9 cellular contexts compared by ENCODE assay signal in the genomic region with DNA sequence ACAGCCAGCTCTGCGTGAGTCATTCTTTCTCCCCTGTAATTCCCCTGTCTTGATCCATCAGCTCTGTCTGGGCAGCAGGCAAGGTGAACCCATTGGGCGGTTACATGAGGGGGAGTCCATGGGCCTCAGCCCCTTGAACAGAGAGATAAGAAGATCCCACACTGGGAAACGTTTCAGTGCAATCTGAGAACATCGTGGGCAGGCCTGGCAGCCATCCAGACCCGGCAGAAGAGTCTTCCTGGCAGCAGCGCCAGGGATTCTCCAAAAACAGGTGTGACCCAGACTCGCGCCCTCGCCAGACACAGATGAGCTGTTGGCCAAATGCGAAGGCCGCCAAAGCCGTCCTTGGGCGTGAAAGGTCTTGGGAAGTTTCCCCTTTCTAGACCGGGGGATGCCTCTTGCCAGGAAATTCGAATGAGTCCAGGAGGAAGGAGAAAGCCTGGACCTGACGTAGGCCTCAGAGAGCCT. TPM values are rescaled to one million over a fixed set of nuclear protein-coding genes. Genes with fewer than 3 reads are reported as not detected.
DNase-seq lines count a peak whose midpoint lies in the region; ATAC-seq and TF ChIP-seq lines count a peak whose summit lies in the region.
"Had no signal": no experiment of that assay in that cellular context is flagged by ENCODE, and none has a peak within 500 bp of the region (broad histone marks: within the 10 kb centered on the region; RNA-seq: fewer than 3 reads in every experiment).

No MANE protein-coding gene starts in this region.

- H3K4me3 ChIP-seq in HEK293 (ENCODE audit: low read depth, low read length) = no peak overlapping the region
- peak overlapping the region in 1 of 2 donors; percentile 3 for H3K4me3 ChIP-seq in duodenal mucosa (ENCODE audit: low read depth in 1 of 2, low read length in 2 of 2)

- H3K27ac ChIP-seq in HEK293 (ENCODE audit: extremely low read depth, low read depth, low read length) (peak overlapping the region; percentile 76), duodenal mucosa (ENCODE audit: low read depth, low read length) (no peak overlapping the region)

- H3K36me3 ChIP-seq in HEK293 (ENCODE audit: control insufficient read depth in 2 of 2, insufficient read depth in 1 of 2, low read length in 2 of 2) (no peaks in the 10 kb centered on the region), duodenal mucosa (ENCODE audit: control insufficient read depth in 1 of 2, insufficient read depth in 2 of 2, low read length in 2 of 2) (no peaks in the 10 kb centered on the region)

- no peaks in the 10 kb centered on the region for H3K27me3 ChIP-seq in duodenal mucosa (ENCODE audit: control insufficient read depth in 1 of 2, insufficient read depth in 2 of 2, low read length in 2 of 2)

- H3K27ac Mint-ChIP-seq in endothelial cell (ENCODE audit: unreplicated experiment) = no peak overlapping the region
- H3K27ac Mint-ChIP-seq: T-helper 1 cell treated with Interleukin-12 subunit alpha and Interleukin-12 subunit beta and Interleukin-4 antibody, amounts not matched to agents 30 μg/mL and 1 μg/mL, for 36 hours had no signal

- H3K4me1 Mint-ChIP-seq in endothelial cell (ENCODE audit: unreplicated experiment) = no peaks in the 10 kb centered on the region

- CTCF ChIA-PET in HEK293 (lab: Yijun Ruan, JAX) = interaction anchor here (0.6 to 3.0 kb wide), 11 partner anchors 10 to 201 kb away, joined by 3 to 18 read pairs (median 6); no protein-coding TSS in a partner anchor

- DNase-seq in NCI-H510A (lab: John Stamatoyannopoulos, UW) (peak; percentile 57), posterior cingulate gyrus (peak in 7 of 10 donors; percentile 48 to 92 (median 66)), ureter (ENCODE audit: low spot score) (no peak), left lobe of liver (ENCODE audit: low spot score) (no peak), endothelial cell (ENCODE audit: low spot score) (no peak)
- no peak for DNase-seq in activated CD4-positive, alpha-beta T cell treated with anti-CD3 and anti-CD28 coated beads for 4 hours

- ATAC-seq in left lobe of liver = no peak

- POLR2A ChIA-PET in HEK293 (lab: Yijun Ruan, JAX) = interaction anchor here (0.6 to 2.9 kb wide), 11 partner anchors 8 to 226 kb away, joined by 3 to 10 read pairs (median 5); no protein-coding TSS in a partner anchor

- H3K9ac ChIP-seq in duodenal mucosa (ENCODE audit: low read depth in 1 of 2, low read length in 2 of 2) = peak overlapping the region; percentile 39 to 47

- no peaks in the 10 kb centered on the region for H3K9me3 Mint-ChIP-seq in endothelial cell (ENCODE audit: unreplicated experiment)
- H3K9me3 Mint-ChIP-seq: T-helper 1 cell treated with Interleukin-12 subunit alpha and Interleukin-12 subunit beta and Interleukin-4 antibody, amounts not matched to agents 30 μg/mL and 1 μg/mL, for 36 hours had no signal

- H3K4me3 Mint-ChIP-seq in endothelial cell (ENCODE audit: unreplicated experiment) = no peak overlapping the region
- H3K4me3 Mint-ChIP-seq: T-helper 1 cell treated with Interleukin-12 subunit alpha and Interleukin-12 subunit beta and Interleukin-4 antibody, amounts not matched to agents 30 μg/mL and 1 μg/mL, for 36 hours had no signal

- intact Hi-C loops in posterior cingulate gyrus (cut with DNase I) = no loop called here

- no peaks in the 10 kb centered on the region for H3K36me3 Mint-ChIP-seq in endothelial cell (ENCODE audit: low read depth, unreplicated experiment)

- H3K4me1 ChIP-seq in HEK293 (ENCODE audit: control insufficient read depth, insufficient read depth, low read length) (peaks cover 16% of the 10 kb centered on the region), duodenal mucosa (ENCODE audit: control insufficient read depth in 1 of 2, insufficient read depth in 2 of 2, low read length in 2 of 2) (peaks cover 19 to 30% of the 10 kb centered on the region in 2 donors)

- TF ChIP-seq CTCF in HEK293 (tag by site-specific recombination; IDR thresholded peaks at IDR 0.05) (no peak), endothelial cell (IDR thresholded peaks at IDR 0.05; ENCODE audit: unreplicated experiment) (no peak)

- H3K9me3 ChIP-seq in HEK293 (ENCODE audit: control insufficient read depth, insufficient read depth, low read depth, low read length) = no peaks in the 10 kb centered on the region
- H3K9me3 ChIP-seq in duodenal mucosa (ENCODE audit: control insufficient read depth in 1 of 2, low read length in 2 of 2) = no peaks in the 10 kb centered on the region

- H3K27me3 Mint-ChIP-seq in endothelial cell (ENCODE audit: unreplicated experiment) = peaks cover 11% of the 10 kb centered on the region

TF ChIP-seq in HEK293, 187 proteins besides CTCF, POLR2A, EP300 and RAD21 (continues in another document):
- TF ChIP-seq ZFHX2 (tag by site-specific recombination; conservative IDR thresholded peaks at IDR 0.05) (peak; percentile 90), KLF9 (tag by site-specific recombination; IDR thresholded peaks at IDR 0.05; ENCODE audit: low read depth) (no peak), ZNF830 (tag by site-specific recombination; IDR thresholded peaks at IDR 0.05; ENCODE audit: low read depth) (no peak), ZNF211 (tag by site-specific recombination; IDR thresholded peaks at IDR 0.05; ENCODE audit: low read depth) (no peak), ZNF214 (tag by site-specific recombination; IDR thresholded peaks at IDR 0.05; ENCODE audit: borderline replicate concordance) (no peak), TSHZ1 (tag by site-specific recombination; IDR thresholded peaks at IDR 0.05; ENCODE audit: borderline replicate concordance) (no peak), OSR2 (tag by site-specific recombination; IDR thresholded peaks at IDR 0.05) (no peak), ZNF791 (tag by site-specific recombination; IDR thresholded peaks at IDR 0.05) (no peak), ZNF501 (tag by site-specific recombination; IDR thresholded peaks at IDR 0.05) (no peak), ZSCAN16 (tag by site-specific recombination; IDR thresholded peaks at IDR 0.05) (no peak), ELK4 (IDR thresholded peaks at IDR 0.05; ENCODE audit: borderline replicate concordance, low read depth, low read length) (no peak), ZNF175 (tag by site-specific recombination; IDR thresholded peaks at IDR 0.05) (no peak), ZNF354C (tag by site-specific recombination; IDR thresholded peaks at IDR 0.05; ENCODE audit: borderline replicate concordance, low read depth) (no peak), KLF10 (tag by site-specific recombination; IDR thresholded peaks at IDR 0.05) (no peak), WT1 (tag by site-specific recombination; IDR thresholded peaks at IDR 0.05) (peak; percentile 50), ZNF747 (tag by site-specific recombination; IDR thresholded peaks at IDR 0.05) (no peak), ZNF248 (tag by site-specific recombination; IDR thresholded peaks at IDR 0.05) (no peak)
- TF ChIP-seq, protein P1, sequence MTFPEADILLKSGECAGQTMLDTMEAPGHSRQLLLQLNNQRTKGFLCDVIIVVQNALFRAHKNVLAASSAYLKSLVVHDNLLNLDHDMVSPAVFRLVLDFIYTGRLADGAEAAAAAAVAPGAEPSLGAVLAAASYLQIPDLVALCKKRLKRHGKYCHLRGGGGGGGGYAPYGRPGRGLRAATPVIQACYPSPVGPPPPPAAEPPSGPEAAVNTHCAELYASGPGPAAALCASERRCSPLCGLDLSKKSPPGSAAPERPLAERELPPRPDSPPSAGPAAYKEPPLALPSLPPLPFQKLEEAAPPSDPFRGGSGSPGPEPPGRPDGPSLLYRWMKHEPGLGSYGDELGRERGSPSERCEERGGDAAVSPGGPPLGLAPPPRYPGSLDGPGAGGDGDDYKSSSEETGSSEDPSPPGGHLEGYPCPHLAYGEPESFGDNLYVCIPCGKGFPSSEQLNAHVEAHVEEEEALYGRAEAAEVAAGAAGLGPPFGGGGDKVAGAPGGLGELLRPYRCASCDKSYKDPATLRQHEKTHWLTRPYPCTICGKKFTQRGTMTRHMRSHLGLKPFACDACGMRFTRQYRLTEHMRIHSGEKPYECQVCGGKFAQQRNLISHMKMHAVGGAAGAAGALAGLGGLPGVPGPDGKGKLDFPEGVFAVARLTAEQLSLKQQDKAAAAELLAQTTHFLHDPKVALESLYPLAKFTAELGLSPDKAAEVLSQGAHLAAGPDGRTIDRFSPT (tag by site-specific recombination; IDR thresholded peaks at IDR 0.05) = 0 out of 2 replicates have a peak, but pooled peaks have one; percentile 23

RNA-seq across cellular contexts. Expression of gene SLC12A7, which starts 6.4 kb away (rescaled TPM):
- total RNA-seq in ureter = 77.0 TPM
- total RNA-seq in left lobe of liver = 56.5 TPM
- total RNA-seq in endothelial cell (ENCODE audit: unreplicated experiment) = 24.5 TPM

Comparison
In these comparisons a context has a peak if more than half of its experiments do, and no peak if none do; other contexts are left out.
1. DNase-seq: peak in NCI-H510A (single experiment) and posterior cingulate gyrus (7 of 10); none in ureter (single experiment), left lobe of liver (single experiment), endothelial cell (single experiment) and activated CD4-positive, alpha-beta T cell treated with anti-CD3 and anti-CD28 coated beads for 4 hours (0 of 2).